ENCODE assay signal across 32 cellular contexts in the genomic region with DNA sequence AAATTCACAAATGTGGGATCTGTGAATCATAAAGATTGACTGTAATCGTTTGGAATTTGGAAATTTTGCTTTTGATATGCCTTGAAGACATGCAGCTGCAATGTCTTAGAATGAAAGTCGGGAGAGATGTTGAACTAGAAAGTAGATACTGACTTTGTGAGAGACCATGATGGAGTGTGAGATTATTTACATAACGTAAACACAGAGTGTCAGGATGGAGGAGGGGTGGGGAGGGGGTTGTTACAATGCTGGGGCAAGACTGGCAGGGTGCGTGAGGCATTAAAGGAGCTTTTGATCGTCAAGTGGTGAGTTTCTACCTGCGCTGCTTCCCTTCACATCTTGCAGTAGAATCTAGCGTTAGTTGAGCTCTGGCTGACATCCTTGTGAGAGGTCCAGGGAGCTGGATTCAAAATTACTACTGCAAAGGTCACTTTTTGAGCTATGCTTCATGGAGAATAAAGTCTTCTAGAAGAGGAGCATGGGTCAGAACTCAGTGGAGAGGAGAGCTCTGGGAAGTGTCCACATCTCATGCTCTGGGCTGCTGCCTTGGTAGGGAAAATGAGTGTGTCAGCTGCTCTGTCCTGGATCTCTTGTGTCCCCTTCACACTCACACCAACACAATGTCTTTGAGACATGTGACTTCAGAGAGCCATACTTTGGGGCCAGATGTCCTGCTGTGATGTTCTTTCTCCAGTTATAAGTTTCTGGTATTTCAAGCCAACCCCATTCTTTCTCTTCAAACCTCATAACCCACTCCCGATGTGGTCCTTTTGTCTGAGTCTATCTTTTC.
"Had no signal": no experiment of that assay in that cellular context is flagged by ENCODE, and none has a peak within 500 bp of the region (broad histone marks: within the 10 kb centered on the region; RNA-seq: fewer than 3 reads in every experiment).

No MANE protein-coding gene starts in this region.

- DNase-seq: activated CD4-positive, alpha-beta T cell treated with anti-CD3 and anti-CD28 coated beads for 4 hours; activated CD4-positive, alpha-beta T cell treated with anti-CD3 and anti-CD28 coated beads, Interleukin-2, amount 50 U/mL, for 48 hours; activated CD8-positive, alpha-beta memory T cell treated with anti-CD3 and anti-CD28 coated beads for 24 hours; activated effector memory CD4-positive, alpha-beta T cell treated with Interleukin-2 at 50 U/mL for 16 hours; activated naive CD4-positive, alpha-beta T cell treated with Interleukin-2 at 50 U/mL for 16 hours; anterior cingulate cortex; dermis blood vessel endothelial cell; effector CD4-positive, alpha-beta T cell; esophagus squamous epithelium; foreskin melanocyte; heart right ventricle; left ventricle myocardium superior; midbrain; naive thymus-derived CD4-positive, alpha-beta T cell; ovary; retina; sigmoid colon; small intestine; stimulated activated CD4-positive, alpha-beta T cell treated with anti-CD3 and anti-CD28 coated beads, Interleukin-4, amount 100 ng/mL, for 24 hours; T-helper 9 cell had no signal

- H3K4me1 ChIP-seq: prostate gland had no signal

- H3K27me3 ChIP-seq: esophagus squamous epithelium, heart right ventricle, ovary, sigmoid colon, vagina had no signal

- FAIRE-seq: colon, endometrium, small intestine, TTC549 had no signal

- H3K4me3 ChIP-seq: esophagus squamous epithelium, heart right ventricle, ovary, prostate gland, sigmoid colon, vagina had no signal

- H3K9me3 Mint-ChIP-seq: naive thymus-derived CD4-positive, alpha-beta T cell; stimulated activated effector memory CD8-positive, alpha-beta T cell treated with anti-CD3 and anti-CD28 coated beads, Interleukin-12 subunit alpha, Interleukin-12 subunit beta, amount 100 ng/mL, for 72 hours; stimulated activated naive CD8-positive, alpha-beta T cell treated with anti-CD3 and anti-CD28 coated beads, Interleukin-15, Interleukin-2, amounts not matched to agents 100 ng/mL and 50 ng/mL, for 24 hours; type B pancreatic cell had no signal

- H3K27ac ChIP-seq: epithelial cell of prostate, esophagus squamous epithelium, heart right ventricle, ovary, prostate gland, sigmoid colon, vagina, VCaP had no signal

- H3K36me3 ChIP-seq: esophagus squamous epithelium, heart right ventricle, ovary, prostate gland, sigmoid colon, vagina had no signal

- H3K36me3 Mint-ChIP-seq: activated naive CD8-positive, alpha-beta T cell; naive thymus-derived CD4-positive, alpha-beta T cell; stimulated activated effector memory CD8-positive, alpha-beta T cell treated with anti-CD3 and anti-CD28 coated beads, Interleukin-12 subunit alpha, Interleukin-12 subunit beta, amount 100 ng/mL, for 72 hours; type B pancreatic cell had no signal

- H3K27ac Mint-ChIP-seq: activated naive CD8-positive, alpha-beta T cell; naive thymus-derived CD4-positive, alpha-beta T cell; stimulated activated effector memory CD8-positive, alpha-beta T cell treated with anti-CD3 and anti-CD28 coated beads, Interleukin-12 subunit alpha, Interleukin-12 subunit beta, amount 100 ng/mL, for 72 hours; stimulated activated naive CD8-positive, alpha-beta T cell treated with anti-CD3 and anti-CD28 coated beads, Interleukin-15, Interleukin-2, amounts not matched to agents 100 ng/mL and 50 ng/mL, for 24 hours; T-helper 1 cell treated with Interleukin-12 subunit alpha and Interleukin-12 subunit beta and Interleukin-4 antibody, amounts not matched to agents 30 μg/mL and 1 μg/mL, for 36 hours; type B pancreatic cell had no signal

- H3K4me3 Mint-ChIP-seq: activated naive CD8-positive, alpha-beta T cell; naive thymus-derived CD4-positive, alpha-beta T cell; stimulated activated effector memory CD8-positive, alpha-beta T cell treated with anti-CD3 and anti-CD28 coated beads, Interleukin-12 subunit alpha, Interleukin-12 subunit beta, amount 100 ng/mL, for 72 hours; stimulated activated naive CD8-positive, alpha-beta T cell treated with anti-CD3 and anti-CD28 coated beads, Interleukin-15, Interleukin-2, amounts not matched to agents 100 ng/mL and 50 ng/mL, for 24 hours; T-helper 1 cell treated with Interleukin-12 subunit alpha and Interleukin-12 subunit beta and Interleukin-4 antibody, amounts not matched to agents 30 μg/mL and 1 μg/mL, for 36 hours; type B pancreatic cell had no signal

- H3K27me3 Mint-ChIP-seq: type B pancreatic cell had no signal

- H3K9me3 ChIP-seq: esophagus squamous epithelium, heart right ventricle, ovary, prostate gland, sigmoid colon, vagina had no signal

- ATAC-seq: heart right ventricle; left ventricle myocardium superior; naive thymus-derived CD4-positive, alpha-beta T cell; stimulated activated effector memory CD8-positive, alpha-beta T cell treated with anti-CD3 and anti-CD28 coated beads, Interleukin-12 subunit alpha, Interleukin-12 subunit beta, amount 100 ng/mL, for 72 hours had no signal
